Comparison of ENCODE assay signal across 1 cellular context in genomic region chr1:65141394-65141793, GRCh38.
TF ChIP-seq lines count a peak whose summit lies in the region.

No MANE protein-coding gene starts in this region.

TF ChIP-seq in H1, 55 proteins besides CTCF, POLR2A, EP300 and RAD21 (continued from another document):
- TF ChIP-seq SP2 (IDR thresholded peaks at IDR 0.05; ENCODE audit: low read length) (no peak), ASH2L (IDR thresholded peaks at IDR 0.05; ENCODE audit: low read length) (no peak), SIN3A (conservative IDR thresholded peaks at IDR 0.05 in 1 of 2, IDR thresholded peaks at IDR 0.05 in 1 of 2; ENCODE audit: low read depth in 1 of 2, low read length in 2 of 2) (no peak), KDM5A (IDR thresholded peaks at IDR 0.05; ENCODE audit: low read length) (no peak), TAF1 (IDR thresholded peaks at IDR 0.05; ENCODE audit: low read depth, low read length) (no peak), KDM1A (IDR thresholded peaks at IDR 0.05; ENCODE audit: borderline replicate concordance, low read length) (no peak), TBP (IDR thresholded peaks at IDR 0.05; ENCODE audit: low read depth, low read length) (no peak), GABPA (IDR thresholded peaks at IDR 0.05; ENCODE audit: borderline replicate concordance, insufficient read depth, low read length) (no peak), CREB1 (IDR thresholded peaks at IDR 0.05) (no peak), RNF2 (IDR thresholded peaks at IDR 0.05; ENCODE audit: borderline replicate concordance, low read depth, low read length, missing control alignments, poor library complexity, severe bottlenecking) (no peak), POLR2AphosphoS5 (IDR thresholded peaks at IDR 0.05; ENCODE audit: low read depth, low read length) (no peak), PHF8 (conservative IDR thresholded peaks at IDR 0.05; ENCODE audit: low read depth, low read length) (no peak), BCL11A (IDR thresholded peaks at IDR 0.05; ENCODE audit: low read depth in 2 of 2, low read length in 2 of 2) (no peak)
